ENCODE assay signal across 2 cellular contexts in genomic region chr1:234500269-234500668, GRCh38.
TF ChIP-seq lines count a peak whose summit lies in the region.

No MANE protein-coding gene starts in this region.

TF ChIP-seq in liver, 16 proteins besides CTCF, POLR2A, EP300 and RAD21 (continued from another document):
- TF ChIP-seq, protein P1, sequence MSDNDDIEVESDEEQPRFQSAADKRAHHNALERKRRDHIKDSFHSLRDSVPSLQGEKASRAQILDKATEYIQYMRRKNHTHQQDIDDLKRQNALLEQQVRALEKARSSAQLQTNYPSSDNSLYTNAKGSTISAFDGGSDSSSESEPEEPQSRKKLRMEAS (IDR thresholded peaks at IDR 0.05): no peak
- no peak for TF ChIP-seq YY1 (IDR thresholded peaks at IDR 0.05)
- TF ChIP-seq NR2F2 (IDR thresholded peaks at IDR 0.05): no peak
- TF ChIP-seq JUND (IDR thresholded peaks at IDR 0.05): no peak
- no peak for TF ChIP-seq FOXA2 (IDR thresholded peaks at IDR 0.05)

TF ChIP-seq in HepG2, 621 proteins besides CTCF, POLR2A, EP300 and RAD21 (continued from another document):
- TF ChIP-seq ZNF337 (CRISPR knock-in tag; IDR thresholded peaks at IDR 0.05; ENCODE audit: borderline replicate concordance, low read depth) (no peak), IKZF4 (CRISPR knock-in tag; IDR thresholded peaks at IDR 0.05; ENCODE audit: borderline replicate concordance, low read depth, not compliant biosample characterization) (no peak)
